8 cellular contexts compared by ENCODE assay signal in the genomic region with DNA sequence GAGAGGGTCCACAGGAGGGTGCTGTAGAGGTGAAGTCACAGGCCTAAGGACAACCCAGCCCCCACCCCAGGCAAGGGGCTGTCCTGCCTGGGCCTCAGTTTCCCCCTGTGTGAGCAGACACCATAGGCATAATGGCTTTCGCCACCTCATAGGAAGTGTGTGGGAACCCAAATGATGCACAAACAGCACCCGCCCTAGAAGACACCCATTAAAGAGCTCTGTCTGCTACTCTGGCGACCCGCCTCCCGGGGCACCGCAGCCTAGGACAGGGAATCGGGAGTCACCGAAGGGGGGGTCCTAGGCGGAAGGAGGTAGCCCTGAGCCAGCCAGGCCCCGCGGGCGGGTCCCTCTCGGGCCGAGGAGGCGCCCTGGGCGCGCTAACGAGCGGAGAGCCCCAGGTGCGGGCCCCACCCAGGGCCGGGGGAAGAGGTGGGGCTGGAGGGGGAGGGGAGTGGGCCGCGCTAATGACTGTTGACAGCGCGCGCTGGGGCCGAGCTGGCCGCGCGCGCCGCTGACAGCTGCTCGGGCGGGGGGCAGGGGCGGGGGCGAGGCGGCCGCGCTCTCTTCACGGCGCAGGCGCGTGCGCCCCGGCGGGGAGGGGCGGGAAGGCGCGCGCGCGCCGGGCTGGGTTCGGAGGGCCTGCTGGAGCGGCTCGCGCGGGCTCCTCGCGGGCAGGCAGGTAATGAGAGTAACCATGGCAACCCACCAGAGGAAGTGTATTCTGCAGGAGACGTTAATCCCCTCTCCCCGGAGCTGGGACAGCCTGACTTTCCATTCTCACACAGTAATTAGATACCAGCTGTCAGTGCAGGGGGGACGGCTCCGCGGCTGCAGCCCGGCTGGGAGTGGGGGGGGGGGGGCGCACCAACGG. TPM values are rescaled to one million over a fixed set of nuclear protein-coding genes. Genes with fewer than 3 reads are reported as not detected.
A peak's percentile ranks its signal among the peaks of the same experiment; 100 is the strongest.
DNase-seq lines count a peak whose midpoint lies in the region; ATAC-seq and TF ChIP-seq lines count a peak whose summit lies in the region.

No MANE protein-coding gene starts in this region.

- intact Hi-C loops in activated CD4-positive, alpha-beta T cell treated with anti-CD3 and anti-CD28 coated beads, Interleukin-2, amount 10 ng/mL, durations not matched to agents 24 days and 14 days (cut with micrococcal nuclease), result loop anchor here (2.0 to 5.0 kb wide), 4 partner anchors 15 to 329 kb away; a partner anchor contains a TSS
- intact Hi-C loops in lower lobe of right lung (cut with DNase I), result no loop called here

- DNase-seq in ELF-1 (ENCODE audit: low read depth, low spot score), result peak; percentile 83
- DNase-seq in NCI-H2227 (lab: John Stamatoyannopoulos, UW; ENCODE audit: unreplicated experiment), result peak; percentile 95
- DNase-seq in activated CD4-positive, alpha-beta T cell treated with anti-CD3 and anti-CD28 coated beads, Interleukin-2, amount 10 ng/mL, durations not matched to agents 24 days and 14 days, result peak; percentile 93
- DNase-seq in coronary artery (ENCODE audit: low spot score), result no peak
- DNase-seq in lower lobe of right lung, result peak; percentile 61
- peak; percentile 54 to 64 for DNase-seq in stimulated activated CD8-positive, alpha-beta memory T cell treated with anti-CD3 and anti-CD28 coated beads, Interleukin-15, amount 100 ng/mL, for 48 hours (ENCODE audit: low read depth in 2 of 2)
- DNase-seq in foreskin melanocyte, result no peak

- TF ChIP-seq CTCF in coronary artery (IDR thresholded peaks at IDR 0.05), result no peak
- no peak for TF ChIP-seq CTCF in lower lobe of right lung (IDR thresholded peaks at IDR 0.05)

- H3K27me3 Mint-ChIP-seq in activated CD4-positive, alpha-beta T cell treated with anti-CD3 and anti-CD28 coated beads, Interleukin-2, amount 10 ng/mL, durations not matched to agents 24 days and 14 days, result no peaks in the 10 kb centered on the region

- H3K36me3 Mint-ChIP-seq in activated CD4-positive, alpha-beta T cell treated with anti-CD3 and anti-CD28 coated beads, Interleukin-2, amount 10 ng/mL, durations not matched to agents 24 days and 14 days (ENCODE audit: low read depth), result peaks cover 3% of the 10 kb centered on the region

- H3K27ac Mint-ChIP-seq in activated CD4-positive, alpha-beta T cell treated with anti-CD3 and anti-CD28 coated beads, Interleukin-2, amount 10 ng/mL, durations not matched to agents 24 days and 14 days, result peak overlapping the region; percentile 89

- no peaks in the 10 kb centered on the region for H3K27me3 ChIP-seq in lower lobe of right lung (ENCODE audit: low read depth)

- H3K36me3 ChIP-seq in lower lobe of right lung, result no peaks in the 10 kb centered on the region

- no peaks in the 10 kb centered on the region for H3K9me3 Mint-ChIP-seq in activated CD4-positive, alpha-beta T cell treated with anti-CD3 and anti-CD28 coated beads, Interleukin-2, amount 10 ng/mL, durations not matched to agents 24 days and 14 days

- peak; percentile 46 for ATAC-seq in HG02973 (IDR thresholded peaks at IDR 0.05; ENCODE audit: unreplicated experiment)
- ATAC-seq in lower lobe of right lung, result peak; percentile 82 to 83

- H3K9me3 ChIP-seq in lower lobe of right lung, result no peaks in the 10 kb centered on the region

- H3K4me1 Mint-ChIP-seq in activated CD4-positive, alpha-beta T cell treated with anti-CD3 and anti-CD28 coated beads, Interleukin-2, amount 10 ng/mL, durations not matched to agents 24 days and 14 days, result peaks cover 69% of the 10 kb centered on the region

- H3K27ac ChIP-seq in coronary artery (no peak overlapping the region), lower lobe of right lung (peak overlapping the region; percentile 64)

- H3K4me3 Mint-ChIP-seq in activated CD4-positive, alpha-beta T cell treated with anti-CD3 and anti-CD28 coated beads, Interleukin-2, amount 10 ng/mL, durations not matched to agents 24 days and 14 days, result peak overlapping the region; percentile 79

- H3K4me3 ChIP-seq in coronary artery (peak overlapping the region; percentile 74), lower lobe of right lung (peak overlapping the region; percentile 56)

- peaks cover 37% of the 10 kb centered on the region for H3K4me1 ChIP-seq in lower lobe of right lung

RNA-seq across cellular contexts. Expression of a gene that starts 48.9 kb away (rescaled TPM):
- 13.0 and 18.0 TPM in 2 replicates for total RNA-seq in activated CD4-positive, alpha-beta T cell treated with anti-CD3 and anti-CD28 coated beads, Interleukin-2, amount 10 ng/mL, durations not matched to agents 24 days and 14 days
- total RNA-seq in lower lobe of right lung, result 14.3 TPM

Comparison
In these comparisons a context has a peak if more than half of its experiments do, and no peak if none do; other contexts are left out.
1. DNase-seq: peak in ELF-1 (single experiment), NCI-H2227 (single experiment), activated CD4-positive, alpha-beta T cell treated with anti-CD3 and anti-CD28 coated beads, Interleukin-2, amount 10 ng/mL, durations not matched to agents 24 days and 14 days (single experiment), lower lobe of right lung (single experiment) and stimulated activated CD8-positive, alpha-beta memory T cell treated with anti-CD3 and anti-CD28 coated beads, Interleukin-15, amount 100 ng/mL, for 48 hours (2 of 2); none in coronary artery (single experiment) and foreskin melanocyte (single experiment).